34 cellular contexts compared by ENCODE assay signal in genomic region chr6:113248532-113248931, GRCh38.
"Had no signal": no experiment of that assay in that cellular context is flagged by ENCODE, and none has a peak within 500 bp of the region (broad histone marks: within the 10 kb centered on the region; RNA-seq: fewer than 3 reads in every experiment).

No MANE protein-coding gene starts in this region.

- H3K4me2 ChIP-seq: KMS-11 had no signal

- H3K27me3 ChIP-seq: MG63 had no signal

- H3K4me3 ChIP-seq: MG63 had no signal

- DNase-seq: Karpas-422, Kasumi-1, KG1, MG63, MM.1S, MV-4-11, NCI-H1048, NCI-H1092, NCI-H1092 treated with DMSO at 0.1 percent for 48 hours, NCI-H1105, NCI-H1105 treated with DMSO at 0.1 percent for 48 hours, NCI-H1417, NCI-H1417 treated with DMSO at 0.1 percent for 48 hours, NCI-H1436, NCI-H1436 treated with DMSO at 0.1 percent for 48 hours, NCI-H146, NCI-H1694, NCI-H1694 treated with DMSO at 0.1 percent for 48 hours, NCI-H187, NCI-H187 treated with DMSO at 0.1 percent for 48 hours, NCI-H1930, NCI-H2029, NCI-H2029 treated with DMSO at 0.1 percent for 48 hours, NCI-H2081, NCI-H2081 treated with DMSO at 0.1 percent for 48 hours, NCI-H2107, NCI-H2171, NCI-H2171 treated with DMSO at 0.1 percent for 48 hours, NCI-H2227 treated with DMSO at 0.1 percent for 48 hours, NCI-H226, NCI-H345, NCI-H446, NCI-H446 treated with DMSO at 0.1 percent for 48 hours had no signal

- H3K9ac ChIP-seq: KMS-11 had no signal

- H3K36me3 ChIP-seq: MG63 had no signal

- H3K27ac ChIP-seq: KMS-11 had no signal
